9 cellular contexts compared by ENCODE assay signal in the genomic region with DNA sequence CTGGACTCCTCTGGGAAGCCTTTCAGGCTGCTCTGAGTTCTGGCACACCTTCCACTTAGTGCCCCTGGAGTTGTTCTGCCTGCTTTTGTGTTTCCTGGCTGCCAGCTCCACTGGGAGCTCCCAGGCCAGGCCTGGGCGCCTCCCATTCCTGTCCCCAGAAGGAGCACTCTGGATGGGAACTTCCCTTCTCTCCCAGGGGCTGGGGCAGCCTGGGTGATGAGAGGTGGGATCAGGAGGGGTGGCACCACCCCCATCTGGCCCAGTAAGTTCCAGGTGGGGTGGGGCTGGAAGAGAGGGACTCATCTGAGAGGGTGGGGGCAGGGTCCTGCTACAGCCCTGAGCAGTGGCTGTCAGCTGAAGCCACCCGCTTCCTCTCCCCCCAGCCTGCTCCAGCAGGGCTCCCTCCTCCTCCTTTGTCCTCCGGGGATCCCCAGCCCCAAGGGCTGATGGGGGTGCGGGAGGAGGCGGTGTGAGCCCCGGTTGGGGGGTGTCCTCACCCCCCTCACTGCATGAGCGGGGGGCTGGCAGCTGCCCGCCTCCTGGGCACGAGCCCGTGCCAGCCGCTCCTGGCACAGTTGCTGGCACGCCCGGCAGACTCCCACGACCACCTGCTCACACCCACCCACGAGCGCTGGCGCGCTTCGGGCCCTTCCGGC. TPM values are rescaled to one million over a fixed set of nuclear protein-coding genes. Genes with fewer than 3 reads are reported as not detected.
A peak's percentile ranks its signal among the peaks of the same experiment; 100 is the strongest.
DNase-seq lines count a peak whose midpoint lies in the region; ATAC-seq and TF ChIP-seq lines count a peak whose summit lies in the region.
"Had no signal": no experiment of that assay in that cellular context is flagged by ENCODE, and none has a peak within 500 bp of the region (broad histone marks: within the 10 kb centered on the region; RNA-seq: fewer than 3 reads in every experiment).

No MANE protein-coding gene starts in this region.

- 14% methylated on average over 18 of the region's 20 CpGs for WGBS in HUES64
- 9% methylated on average over 15 of the region's 20 CpGs; no CpG with 5 or more reads in 1 of the 2 donors for WGBS in transverse colon (ENCODE audit: low coverage in 1 of 2), 2 donors

- in situ Hi-C loops in transverse colon (cut with MboI; ENCODE audit: low pct_ligation_motif_present in 1 of 4, low pct_unique_long_range_greater_than_20kb in 1 of 4, low sequenced_read_pairs in 3 of 4) = no loop called here

- H3K27ac ChIP-seq in CD4-positive, CD25-positive, alpha-beta regulatory T cell (ENCODE audit: insufficient read depth, low read length, poor library complexity, severe bottlenecking) = no peak overlapping the region
- no peak overlapping the region for H3K27ac ChIP-seq in HUES64 (ENCODE audit: low read depth, low read length)
- H3K27ac ChIP-seq in iPS-20b (ENCODE audit: low read length) = no peak overlapping the region
- H3K27ac ChIP-seq in transverse colon = peak overlapping the region; percentile 3 to 54 (median 15)

- peak overlapping the region in 2 of 3 donors; percentile 63 to 71 for H3K27ac Mint-ChIP-seq in CD4-positive, CD25-positive, alpha-beta regulatory T cell
- no peak overlapping the region for H3K27ac Mint-ChIP-seq in T-cell
- H3K27ac Mint-ChIP-seq in activated T-helper 1 cell treated with anti-CD3 and anti-CD28 coated beads, Interleukin-12 subunit alpha, Interleukin-12 subunit beta, Interleukin-2, Interleukin-4 antibody, amounts not matched to agents 30 ng/mL and 10 ng/mL and 1 ng/mL, durations not matched to agents 14 hours and 24 hours and 36 hours = no peak overlapping the region

- CTCF ChIA-PET in T-cell (lab: Charles Lee) = no interaction called here

- TF ChIP-seq CTCF in transverse colon (IDR thresholded peaks at IDR 0.05) = no peak

- H3K27me3 Mint-ChIP-seq in CD4-positive, CD25-positive, alpha-beta regulatory T cell = peaks cover 56% of the 10 kb centered on the region
- peaks cover 10 to 49% of the 10 kb centered on the region in 2 donors for H3K27me3 Mint-ChIP-seq in T-cell
- H3K27me3 Mint-ChIP-seq in activated T-helper 1 cell treated with anti-CD3 and anti-CD28 coated beads, Interleukin-12 subunit alpha, Interleukin-12 subunit beta, Interleukin-2, Interleukin-4 antibody, amounts not matched to agents 30 ng/mL and 10 ng/mL and 1 ng/mL, durations not matched to agents 14 hours and 24 hours and 36 hours (ENCODE audit: insufficient read depth) = peaks cover 45% of the 10 kb centered on the region

- POLR2A ChIA-PET in T-cell (lab: Charles Lee) = no interaction called here

- DNase-seq in CD4-positive, CD25-positive, alpha-beta regulatory T cell = no peak
- peak in 16 of 34 experiments; percentile 10 to 44 (median 33) for DNase-seq in T-cell
- DNase-seq in transverse colon = no peak
- no peak for DNase-seq in activated T-helper 1 cell treated with anti-CD3 and anti-CD28 coated beads, Interleukin-12 subunit alpha, Interleukin-12 subunit beta, Interleukin-2, Interleukin-4 antibody, amounts not matched to agents 30 ng/mL and 10 ng/mL and 1 ng/mL, durations not matched to agents 14 hours and 24 hours and 36 hours (ENCODE audit: low spot score)
- DNase-seq in putamen (ENCODE audit: low spot score) = no peak
- no peak for DNase-seq in dedifferentiated amniotic fluid mesenchymal stem cell (ENCODE audit: extremely low spot score)

- peaks cover 0 to 2% (median 0%) of the 10 kb centered on the region in 7 donors for H3K9me3 Mint-ChIP-seq in CD4-positive, CD25-positive, alpha-beta regulatory T cell
- H3K9me3 Mint-ChIP-seq in T-cell = no peaks in the 10 kb centered on the region
- H3K9me3 Mint-ChIP-seq in activated T-helper 1 cell treated with anti-CD3 and anti-CD28 coated beads, Interleukin-12 subunit alpha, Interleukin-12 subunit beta, Interleukin-2, Interleukin-4 antibody, amounts not matched to agents 30 ng/mL and 10 ng/mL and 1 ng/mL, durations not matched to agents 14 hours and 24 hours and 36 hours = no peaks in the 10 kb centered on the region

- intact Hi-C loops in transverse colon (cut with DNase I; ENCODE audit: low total_unique reads) = no loop called here
- intact Hi-C loops in activated T-helper 1 cell treated with anti-CD3 and anti-CD28 coated beads, Interleukin-12 subunit alpha, Interleukin-12 subunit beta, Interleukin-2, Interleukin-4 antibody, amounts not matched to agents 30 ng/mL and 10 ng/mL and 1 ng/mL, durations not matched to agents 14 hours and 24 hours and 36 hours (cut with micrococcal nuclease) = no loop called here

- H3K9ac ChIP-seq in HUES64 (ENCODE audit: low read depth, low read length) (no peak overlapping the region), iPS-20b (ENCODE audit: low read depth, low read length) (no peak overlapping the region)

- H3K36me3 Mint-ChIP-seq in CD4-positive, CD25-positive, alpha-beta regulatory T cell = no peaks in the 10 kb centered on the region
- H3K36me3 Mint-ChIP-seq in T-cell = no peaks in the 10 kb centered on the region
- no peaks in the 10 kb centered on the region for H3K36me3 Mint-ChIP-seq in activated T-helper 1 cell treated with anti-CD3 and anti-CD28 coated beads, Interleukin-12 subunit alpha, Interleukin-12 subunit beta, Interleukin-2, Interleukin-4 antibody, amounts not matched to agents 30 ng/mL and 10 ng/mL and 1 ng/mL, durations not matched to agents 14 hours and 24 hours and 36 hours (ENCODE audit: low read depth)

- no peak overlapping the region for H3K4me3 ChIP-seq in CD4-positive, CD25-positive, alpha-beta regulatory T cell (ENCODE audit: low read depth, low read length)
- H3K4me3 ChIP-seq in HUES64 (ENCODE audit: low read length) (peak overlapping the region; percentile 54), iPS-20b (ENCODE audit: low read length) (peak overlapping the region; percentile 57; the same call in 1 of the 2 replicates), transverse colon (peak overlapping the region; percentile 17 to 48 (median 32))

- ATAC-seq in CD4-positive, CD25-positive, alpha-beta regulatory T cell (ENCODE audit: low read depth in 2 of 2) = no peak
- ATAC-seq in T-cell (replicated peaks in 1 of 4) = peak in 2 of 4 experiments; percentile 2 to 41
- ATAC-seq: HCT116 had no signal

- peaks cover 0 to 28% (median 0%) of the 10 kb centered on the region in 4 donors for H3K4me1 Mint-ChIP-seq in CD4-positive, CD25-positive, alpha-beta regulatory T cell
- peaks cover 14 to 32% (median 32%) of the 10 kb centered on the region in 3 donors for H3K4me1 Mint-ChIP-seq in T-cell
- H3K4me1 Mint-ChIP-seq in activated T-helper 1 cell treated with anti-CD3 and anti-CD28 coated beads, Interleukin-12 subunit alpha, Interleukin-12 subunit beta, Interleukin-2, Interleukin-4 antibody, amounts not matched to agents 30 ng/mL and 10 ng/mL and 1 ng/mL, durations not matched to agents 14 hours and 24 hours and 36 hours (ENCODE audit: low read depth) = no peaks in the 10 kb centered on the region

- no peaks in the 10 kb centered on the region for H3K36me3 ChIP-seq in CD4-positive, CD25-positive, alpha-beta regulatory T cell (ENCODE audit: control insufficient read depth, insufficient read depth, low read length)
- H3K36me3 ChIP-seq in HUES64 (ENCODE audit: insufficient read depth, low read length) = no peaks in the 10 kb centered on the region
- no peaks in the 10 kb centered on the region for H3K36me3 ChIP-seq in iPS-20b (ENCODE audit: insufficient read depth, low read depth, low read length)
- no peaks in the 10 kb centered on the region for H3K36me3 ChIP-seq in transverse colon

- H3K4me1 ChIP-seq in CD4-positive, CD25-positive, alpha-beta regulatory T cell (ENCODE audit: control insufficient read depth, insufficient read depth, low read length, poor library complexity, severe bottlenecking) = peaks cover 27% of the 10 kb centered on the region
- H3K4me1 ChIP-seq in HUES64 (ENCODE audit: insufficient read depth, low read length) (peaks cover 12% of the 10 kb centered on the region; the same call in 1 of the 2 replicates), iPS-20b (ENCODE audit: insufficient read depth, low read length) (peaks cover 24% of the 10 kb centered on the region; the same call in 1 of the 2 replicates), transverse colon (peaks cover 23 to 31% (median 26%) of the 10 kb centered on the region in 4 donors)

- no peaks in the 10 kb centered on the region for H3K9me3 ChIP-seq in CD4-positive, CD25-positive, alpha-beta regulatory T cell (ENCODE audit: control insufficient read depth in 2 of 2, low read length in 2 of 2)
- no peaks in the 10 kb centered on the region for H3K9me3 ChIP-seq in HUES64 (ENCODE audit: insufficient read depth, low read depth, low read length)
- no peaks in the 10 kb centered on the region for H3K9me3 ChIP-seq in iPS-20b (ENCODE audit: insufficient read depth, low read depth, low read length)
- H3K9me3 ChIP-seq in transverse colon = no peaks in the 10 kb centered on the region

- peaks cover 27% of the 10 kb centered on the region for H3K27me3 ChIP-seq in CD4-positive, CD25-positive, alpha-beta regulatory T cell (ENCODE audit: control insufficient read depth, insufficient read depth, low read length)
- H3K27me3 ChIP-seq in HUES64 (ENCODE audit: insufficient read depth, low read length) (peaks cover 66% of the 10 kb centered on the region), iPS-20b (ENCODE audit: insufficient read depth, low read length) (peaks cover 79% of the 10 kb centered on the region), transverse colon (peaks cover 37% of the 10 kb centered on the region)

- H3K4me3 Mint-ChIP-seq in CD4-positive, CD25-positive, alpha-beta regulatory T cell = peak overlapping the region in 2 of 4 donors; percentile 8 to 24
- peak overlapping the region; percentile 6 to 71 (median 21) for H3K4me3 Mint-ChIP-seq in T-cell
- H3K4me3 Mint-ChIP-seq in activated T-helper 1 cell treated with anti-CD3 and anti-CD28 coated beads, Interleukin-12 subunit alpha, Interleukin-12 subunit beta, Interleukin-2, Interleukin-4 antibody, amounts not matched to agents 30 ng/mL and 10 ng/mL and 1 ng/mL, durations not matched to agents 14 hours and 24 hours and 36 hours = no peak overlapping the region

- TF ChIP-seq EP300 in transverse colon (IDR thresholded peaks at IDR 0.05; ENCODE audit: low read depth) = no peak

- TF ChIP-seq POLR2A in transverse colon (IDR thresholded peaks at IDR 0.05) = no peak

RNA-seq across cellular contexts. Expression of a gene that starts 4.7 kb away (rescaled TPM):
- total RNA-seq in CD4-positive, CD25-positive, alpha-beta regulatory T cell = 0.91 TPM
- polyA plus RNA-seq in CD4-positive, CD25-positive, alpha-beta regulatory T cell = not detected
- 1.2 TPM for polyA plus RNA-seq in HUES64 (2013, experiment 1 of 2)
- 1.5 TPM for polyA plus RNA-seq in HUES64 (2013, experiment 2 of 2)
- under 1 TPM in 3 of 5 donors, not detected in 2; 0.13 to 0.70 (median 0.63) TPM for total RNA-seq in T-cell
- 1 to 10 TPM in 1 of 4 donors, under 1 TPM in 1, not detected in 2; 0.14 to 4.1 TPM for total RNA-seq in transverse colon
- total RNA-seq in activated T-helper 1 cell treated with anti-CD3 and anti-CD28 coated beads, Interleukin-12 subunit alpha, Interleukin-12 subunit beta, Interleukin-2, Interleukin-4 antibody, amounts not matched to agents 30 ng/mL and 10 ng/mL and 1 ng/mL, durations not matched to agents 14 hours and 24 hours and 36 hours = not detected in 2 replicates

Comparison
In these comparisons a context has a peak if more than half of its experiments do, and no peak if none do; other contexts are left out.
1. H3K27ac ChIP-seq: peak in transverse colon (4 of 4); none in CD4-positive, CD25-positive, alpha-beta regulatory T cell (single experiment), HUES64 (single experiment) and iPS-20b (single experiment).
2. H3K27ac Mint-ChIP-seq: peak in CD4-positive, CD25-positive, alpha-beta regulatory T cell (2 of 3); none in T-cell (0 of 2) and activated T-helper 1 cell treated with anti-CD3 and anti-CD28 coated beads, Interleukin-12 subunit alpha, Interleukin-12 subunit beta, Interleukin-2, Interleukin-4 antibody, amounts not matched to agents 30 ng/mL and 10 ng/mL and 1 ng/mL, durations not matched to agents 14 hours and 24 hours and 36 hours (single experiment).